1 cellular context compared by ENCODE assay signal in genomic region chr10:114472874-114473248, GRCh38.
TF ChIP-seq lines count a peak whose summit lies in the region.

No MANE protein-coding gene starts in this region.

TF ChIP-seq in WTC11, 78 proteins besides CTCF, POLR2A, EP300 and RAD21 (continued from another document):
- TF ChIP-seq E2F5 (CRISPR knock-in tag; IDR thresholded peaks at IDR 0.05) (no peak), CBFB (CRISPR knock-in tag; IDR thresholded peaks at IDR 0.05; ENCODE audit: low read depth) (no peak), GTF2I (CRISPR knock-in tag; conservative IDR thresholded peaks at IDR 0.05) (no peak), SP1 (CRISPR knock-in tag; conservative IDR thresholded peaks at IDR 0.05) (no peak), ESRRA (CRISPR knock-in tag; IDR thresholded peaks at IDR 0.05; ENCODE audit: borderline replicate concordance) (no peak), TEAD4 (CRISPR knock-in tag; IDR thresholded peaks at IDR 0.05) (no peak)
TF ChIP-seq in WTC11: peak in this region for 0.
